1 cellular context compared by ENCODE assay signal in the genomic region with DNA sequence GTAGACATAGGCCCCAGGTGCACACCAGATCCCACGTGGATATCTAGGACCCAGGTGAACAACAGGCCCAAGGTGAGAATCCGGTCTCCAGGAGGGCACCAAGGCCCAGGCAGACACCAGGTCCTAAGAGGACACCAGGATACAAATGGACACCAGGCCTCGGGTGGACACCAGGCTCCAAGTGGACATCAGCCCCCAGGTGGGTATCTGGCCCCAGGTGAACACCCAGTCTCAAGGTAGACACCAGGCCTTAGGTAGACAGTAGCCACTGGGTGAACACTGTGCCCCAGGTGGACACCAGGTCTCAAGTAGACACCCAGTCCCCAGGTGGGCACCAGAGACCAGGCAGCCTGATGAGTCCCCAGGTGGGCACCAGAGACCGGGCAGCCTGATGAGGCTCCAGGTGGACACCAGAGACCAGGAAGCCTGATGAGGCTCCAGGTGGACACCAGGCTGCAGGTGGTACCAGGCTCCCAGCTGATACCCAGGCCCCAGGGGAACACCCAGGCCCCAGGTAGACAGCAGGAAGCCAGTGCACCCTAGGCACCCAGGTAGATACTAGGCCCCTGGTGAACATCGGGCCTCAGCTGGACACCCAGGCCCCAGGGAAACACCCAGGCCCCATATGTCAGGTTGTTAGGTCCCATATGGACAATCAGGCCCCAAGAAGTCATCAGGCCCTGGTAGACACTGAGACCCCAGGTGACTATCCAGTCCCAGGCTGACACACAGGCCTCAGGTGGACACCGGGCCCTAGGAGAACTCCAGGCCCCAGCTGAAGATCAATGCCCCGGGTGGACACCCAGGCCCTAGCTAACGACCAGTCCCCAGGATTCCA.
TF ChIP-seq lines count a peak whose summit lies in the region.

No MANE protein-coding gene starts in this region.

TF ChIP-seq in K562, 482 proteins besides CTCF, POLR2A, EP300 and RAD21 (continued from another document):
- TF ChIP-seq, protein P1, sequence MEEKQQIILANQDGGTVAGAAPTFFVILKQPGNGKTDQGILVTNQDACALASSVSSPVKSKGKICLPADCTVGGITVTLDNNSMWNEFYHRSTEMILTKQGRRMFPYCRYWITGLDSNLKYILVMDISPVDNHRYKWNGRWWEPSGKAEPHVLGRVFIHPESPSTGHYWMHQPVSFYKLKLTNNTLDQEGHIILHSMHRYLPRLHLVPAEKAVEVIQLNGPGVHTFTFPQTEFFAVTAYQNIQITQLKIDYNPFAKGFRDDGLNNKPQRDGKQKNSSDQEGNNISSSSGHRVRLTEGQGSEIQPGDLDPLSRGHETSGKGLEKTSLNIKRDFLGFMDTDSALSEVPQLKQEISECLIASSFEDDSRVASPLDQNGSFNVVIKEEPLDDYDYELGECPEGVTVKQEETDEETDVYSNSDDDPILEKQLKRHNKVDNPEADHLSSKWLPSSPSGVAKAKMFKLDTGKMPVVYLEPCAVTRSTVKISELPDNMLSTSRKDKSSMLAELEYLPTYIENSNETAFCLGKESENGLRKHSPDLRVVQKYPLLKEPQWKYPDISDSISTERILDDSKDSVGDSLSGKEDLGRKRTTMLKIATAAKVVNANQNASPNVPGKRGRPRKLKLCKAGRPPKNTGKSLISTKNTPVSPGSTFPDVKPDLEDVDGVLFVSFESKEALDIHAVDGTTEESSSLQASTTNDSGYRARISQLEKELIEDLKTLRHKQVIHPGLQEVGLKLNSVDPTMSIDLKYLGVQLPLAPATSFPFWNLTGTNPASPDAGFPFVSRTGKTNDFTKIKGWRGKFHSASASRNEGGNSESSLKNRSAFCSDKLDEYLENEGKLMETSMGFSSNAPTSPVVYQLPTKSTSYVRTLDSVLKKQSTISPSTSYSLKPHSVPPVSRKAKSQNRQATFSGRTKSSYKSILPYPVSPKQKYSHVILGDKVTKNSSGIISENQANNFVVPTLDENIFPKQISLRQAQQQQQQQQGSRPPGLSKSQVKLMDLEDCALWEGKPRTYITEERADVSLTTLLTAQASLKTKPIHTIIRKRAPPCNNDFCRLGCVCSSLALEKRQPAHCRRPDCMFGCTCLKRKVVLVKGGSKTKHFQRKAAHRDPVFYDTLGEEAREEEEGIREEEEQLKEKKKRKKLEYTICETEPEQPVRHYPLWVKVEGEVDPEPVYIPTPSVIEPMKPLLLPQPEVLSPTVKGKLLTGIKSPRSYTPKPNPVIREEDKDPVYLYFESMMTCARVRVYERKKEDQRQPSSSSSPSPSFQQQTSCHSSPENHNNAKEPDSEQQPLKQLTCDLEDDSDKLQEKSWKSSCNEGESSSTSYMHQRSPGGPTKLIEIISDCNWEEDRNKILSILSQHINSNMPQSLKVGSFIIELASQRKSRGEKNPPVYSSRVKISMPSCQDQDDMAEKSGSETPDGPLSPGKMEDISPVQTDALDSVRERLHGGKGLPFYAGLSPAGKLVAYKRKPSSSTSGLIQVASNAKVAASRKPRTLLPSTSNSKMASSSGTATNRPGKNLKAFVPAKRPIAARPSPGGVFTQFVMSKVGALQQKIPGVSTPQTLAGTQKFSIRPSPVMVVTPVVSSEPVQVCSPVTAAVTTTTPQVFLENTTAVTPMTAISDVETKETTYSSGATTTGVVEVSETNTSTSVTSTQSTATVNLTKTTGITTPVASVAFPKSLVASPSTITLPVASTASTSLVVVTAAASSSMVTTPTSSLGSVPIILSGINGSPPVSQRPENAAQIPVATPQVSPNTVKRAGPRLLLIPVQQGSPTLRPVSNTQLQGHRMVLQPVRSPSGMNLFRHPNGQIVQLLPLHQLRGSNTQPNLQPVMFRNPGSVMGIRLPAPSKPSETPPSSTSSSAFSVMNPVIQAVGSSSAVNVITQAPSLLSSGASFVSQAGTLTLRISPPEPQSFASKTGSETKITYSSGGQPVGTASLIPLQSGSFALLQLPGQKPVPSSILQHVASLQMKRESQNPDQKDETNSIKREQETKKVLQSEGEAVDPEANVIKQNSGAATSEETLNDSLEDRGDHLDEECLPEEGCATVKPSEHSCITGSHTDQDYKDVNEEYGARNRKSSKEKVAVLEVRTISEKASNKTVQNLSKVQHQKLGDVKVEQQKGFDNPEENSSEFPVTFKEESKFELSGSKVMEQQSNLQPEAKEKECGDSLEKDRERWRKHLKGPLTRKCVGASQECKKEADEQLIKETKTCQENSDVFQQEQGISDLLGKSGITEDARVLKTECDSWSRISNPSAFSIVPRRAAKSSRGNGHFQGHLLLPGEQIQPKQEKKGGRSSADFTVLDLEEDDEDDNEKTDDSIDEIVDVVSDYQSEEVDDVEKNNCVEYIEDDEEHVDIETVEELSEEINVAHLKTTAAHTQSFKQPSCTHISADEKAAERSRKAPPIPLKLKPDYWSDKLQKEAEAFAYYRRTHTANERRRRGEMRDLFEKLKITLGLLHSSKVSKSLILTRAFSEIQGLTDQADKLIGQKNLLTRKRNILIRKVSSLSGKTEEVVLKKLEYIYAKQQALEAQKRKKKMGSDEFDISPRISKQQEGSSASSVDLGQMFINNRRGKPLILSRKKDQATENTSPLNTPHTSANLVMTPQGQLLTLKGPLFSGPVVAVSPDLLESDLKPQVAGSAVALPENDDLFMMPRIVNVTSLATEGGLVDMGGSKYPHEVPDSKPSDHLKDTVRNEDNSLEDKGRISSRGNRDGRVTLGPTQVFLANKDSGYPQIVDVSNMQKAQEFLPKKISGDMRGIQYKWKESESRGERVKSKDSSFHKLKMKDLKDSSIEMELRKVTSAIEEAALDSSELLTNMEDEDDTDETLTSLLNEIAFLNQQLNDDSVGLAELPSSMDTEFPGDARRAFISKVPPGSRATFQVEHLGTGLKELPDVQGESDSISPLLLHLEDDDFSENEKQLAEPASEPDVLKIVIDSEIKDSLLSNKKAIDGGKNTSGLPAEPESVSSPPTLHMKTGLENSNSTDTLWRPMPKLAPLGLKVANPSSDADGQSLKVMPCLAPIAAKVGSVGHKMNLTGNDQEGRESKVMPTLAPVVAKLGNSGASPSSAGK (IDR thresholded peaks at IDR 0.05) = no peak
- peak; percentile 90; the same call in 1 of the 2 replicates for TF ChIP-seq E2F5 (CRISPR knock-in tag; IDR thresholded peaks at IDR 0.05)
- no peak for TF ChIP-seq NFIX (CRISPR knock-in tag; IDR thresholded peaks at IDR 0.05; ENCODE audit: low read depth)
- no peak for TF ChIP-seq CHD2 (IDR thresholded peaks at IDR 0.05; ENCODE audit: low read depth, low read length)
- TF ChIP-seq ATF7 (IDR thresholded peaks at IDR 0.05) = no peak
- TF ChIP-seq RFX1 (IDR thresholded peaks at IDR 0.05) = no peak
- TF ChIP-seq BMI1 (IDR thresholded peaks at IDR 0.05; ENCODE audit: low read length) = no peak
